In genomic region chr1:183533617-183534174, GRCh38 we compare ENCODE assay signal across 22 cellular contexts. TPM values are rescaled to one million over a fixed set of nuclear protein-coding genes. Genes with fewer than 3 reads are reported as not detected.
DNase-seq lines count a peak whose midpoint lies in the region; ATAC-seq, FAIRE-seq and TF ChIP-seq lines count a peak whose summit lies in the region.
"Had no signal": no experiment of that assay in that cellular context is flagged by ENCODE, and none has a peak within 500 bp of the region (broad histone marks: within the 10 kb centered on the region; RNA-seq: fewer than 3 reads in every experiment).

No MANE protein-coding gene starts in this region.

- no peak overlapping the region for H2BK120ac ChIP-seq in trophoblast cell (ENCODE audit: insufficient read depth, low read length, poor library complexity)

- H2BK5ac ChIP-seq in trophoblast cell (ENCODE audit: low read depth, low read length, poor library complexity): no peak overlapping the region

- DNase-seq in activated T-cell treated with anti-CD3 and anti-CD28 coated beads, Interleukin-2, amount 50 U/mL, for 72 hours: no peak
- no peak for DNase-seq in activated T-cell treated with anti-CD3 and anti-CD28 coated beads, Interleukin-2, amount 50 U/mL, for 4 hours
- DNase-seq in NCI-H526 treated with DMSO at 0.1 percent for 48 hours (lab: John Stamatoyannopoulos, UW) (peak; percentile 89), nephron progenitor cell (no peak), trophoblast cell (no peak), frontal cortex (ENCODE audit: low spot score in 2 of 2) (no peak)
- DNase-seq: 8988T, ACHN, COR-L47, GOT3, HFFc6, KG1, MG63, NCI-H2029, NCI-H446, NCI-H524 treated with DMSO at 0.1 percent for 48 hours, SHP77 had no signal

- H3K36me3 ChIP-seq in trophoblast cell (ENCODE audit: control insufficient read depth in 1 of 2, insufficient read depth in 2 of 2, low read length in 2 of 2): peaks cover 5 to 13% of the 10 kb centered on the region in 2 experiments

- peaks cover 0 to 13% of the 10 kb centered on the region in 2 donors for H3K36me3 Mint-ChIP-seq in activated T-cell treated with anti-CD3 and anti-CD28 coated beads, Interleukin-2, amount 50 U/mL, for 72 hours (ENCODE audit: insufficient read depth in 2 of 2)
- H3K36me3 Mint-ChIP-seq in activated T-cell treated with anti-CD3 and anti-CD28 coated beads, Interleukin-2, amount 50 U/mL, for 4 hours (ENCODE audit: insufficient read depth): peaks cover 37% of the 10 kb centered on the region
- H3K36me3 Mint-ChIP-seq in nephron progenitor cell (ENCODE audit: low read depth): peaks cover 45% of the 10 kb centered on the region

- no peaks in the 10 kb centered on the region for H3K27me3 ChIP-seq in trophoblast cell (ENCODE audit: insufficient read depth, low read length)
- H3K27me3 ChIP-seq: MG63 had no signal

- H3K9ac ChIP-seq in trophoblast cell (ENCODE audit: low read length): no peak overlapping the region

- H2AFZ ChIP-seq in trophoblast cell (ENCODE audit: insufficient read depth, low read length, poor library complexity): no peak overlapping the region

- TF ChIP-seq CTCF in nephron progenitor cell (IDR thresholded peaks at IDR 0.05): no peak

- no peak overlapping the region for H3K14ac ChIP-seq in trophoblast cell (ENCODE audit: low read length)

- no peak overlapping the region for H2AK5ac ChIP-seq in trophoblast cell (ENCODE audit: low read length)

- no peak overlapping the region for H3K23ac ChIP-seq in trophoblast cell (ENCODE audit: low read length)

- H3K9me3 Mint-ChIP-seq in activated T-cell treated with anti-CD3 and anti-CD28 coated beads, Interleukin-2, amount 50 U/mL, for 72 hours: no peaks in the 10 kb centered on the region
- no peaks in the 10 kb centered on the region for H3K9me3 Mint-ChIP-seq in activated T-cell treated with anti-CD3 and anti-CD28 coated beads, Interleukin-2, amount 50 U/mL, for 4 hours
- no peaks in the 10 kb centered on the region for H3K9me3 Mint-ChIP-seq in nephron progenitor cell
- H3K9me3 Mint-ChIP-seq: HFFc6 had no signal

- no peak for FAIRE-seq in frontal cortex (lab: Jason Lieb, UNC)
- FAIRE-seq: G401.6 had no signal

- no peaks in the 10 kb centered on the region for H3K9me3 ChIP-seq in trophoblast cell (ENCODE audit: insufficient read depth, low read depth, low read length)
- H3K9me3 ChIP-seq: HAP-1, MG63 had no signal

- no peak overlapping the region for H3K4me3 ChIP-seq in trophoblast cell (ENCODE audit: low read depth, low read length)
- H3K4me3 ChIP-seq: HAP-1, MG63 had no signal

- H2BK12ac ChIP-seq in trophoblast cell (ENCODE audit: low read length): no peak overlapping the region

- H3K27ac ChIP-seq in trophoblast cell (ENCODE audit: low read depth, low read length): no peak overlapping the region
- H3K27ac ChIP-seq: RWPE1 had no signal

- H4K8ac ChIP-seq in trophoblast cell (ENCODE audit: low read depth, low read length): no peak overlapping the region

- H3K4me3 Mint-ChIP-seq in activated T-cell treated with anti-CD3 and anti-CD28 coated beads, Interleukin-2, amount 50 U/mL, for 72 hours: no peak overlapping the region
- H3K4me3 Mint-ChIP-seq in activated T-cell treated with anti-CD3 and anti-CD28 coated beads, Interleukin-2, amount 50 U/mL, for 4 hours: no peak overlapping the region
- H3K4me3 Mint-ChIP-seq in nephron progenitor cell: no peak overlapping the region
- H3K4me3 Mint-ChIP-seq: HFFc6 had no signal

- H4K12ac ChIP-seq in trophoblast cell (ENCODE audit: low read depth, low read length): no peak overlapping the region

- no peaks in the 10 kb centered on the region for H3K79me2 ChIP-seq in trophoblast cell (ENCODE audit: control insufficient read depth, insufficient read depth, low read length, poor library complexity)

- no peak overlapping the region for H3K4me2 ChIP-seq in trophoblast cell (ENCODE audit: low read length)

- no peak overlapping the region for H3K18ac ChIP-seq in trophoblast cell (ENCODE audit: low read length)

- H3K79me1 ChIP-seq in trophoblast cell (ENCODE audit: low read length): no peaks in the 10 kb centered on the region

- WGBS in trophoblast cell (ENCODE audit: extremely low coverage, insufficient coverage, insufficient read length): no CpG with 5 or more reads among the region's 3 CpGs

- H4K91ac ChIP-seq in trophoblast cell (ENCODE audit: low read depth, low read length): no peak overlapping the region

- no peak overlapping the region for H3K4ac ChIP-seq in trophoblast cell (ENCODE audit: low read depth, low read length)

- H3K4me1 Mint-ChIP-seq in activated T-cell treated with anti-CD3 and anti-CD28 coated beads, Interleukin-2, amount 50 U/mL, for 72 hours (ENCODE audit: low read depth): no peaks in the 10 kb centered on the region
- peaks cover 1% of the 10 kb centered on the region for H3K4me1 Mint-ChIP-seq in activated T-cell treated with anti-CD3 and anti-CD28 coated beads, Interleukin-2, amount 50 U/mL, for 4 hours (ENCODE audit: low read depth)
- H3K4me1 Mint-ChIP-seq in nephron progenitor cell: no peaks in the 10 kb centered on the region

- H3K27me3 Mint-ChIP-seq in activated T-cell treated with anti-CD3 and anti-CD28 coated beads, Interleukin-2, amount 50 U/mL, for 72 hours (ENCODE audit: low read depth): no peaks in the 10 kb centered on the region
- no peaks in the 10 kb centered on the region for H3K27me3 Mint-ChIP-seq in activated T-cell treated with anti-CD3 and anti-CD28 coated beads, Interleukin-2, amount 50 U/mL, for 4 hours (ENCODE audit: low read depth)
- H3K27me3 Mint-ChIP-seq in nephron progenitor cell (ENCODE audit: low read depth, poor library complexity): no peaks in the 10 kb centered on the region

- H3K27ac Mint-ChIP-seq in activated T-cell treated with anti-CD3 and anti-CD28 coated beads, Interleukin-2, amount 50 U/mL, for 72 hours: peak overlapping the region; percentile 46
- peak overlapping the region; percentile 22 for H3K27ac Mint-ChIP-seq in nephron progenitor cell
- H3K27ac Mint-ChIP-seq: HFFc6 had no signal

- no peaks in the 10 kb centered on the region for H3K4me1 ChIP-seq in trophoblast cell (ENCODE audit: control insufficient read depth in 1 of 2, insufficient read depth in 2 of 2, low read length in 2 of 2)

- no peak for ATAC-seq in activated T-cell treated with anti-CD3 and anti-CD28 coated beads, Interleukin-2, amount 50 U/mL, for 72 hours (replicated peaks in 1 of 2)
- no peak for ATAC-seq in activated T-cell treated with anti-CD3 and anti-CD28 coated beads, Interleukin-2, amount 50 U/mL, for 4 hours
- ATAC-seq in HG02970 (IDR thresholded peaks at IDR 0.05; ENCODE audit: low FRiP score, unreplicated experiment) (no peak), GM18498 (IDR thresholded peaks at IDR 0.05; ENCODE audit: unreplicated experiment) (no peak)

RNA-seq across cellular contexts. Expression of gene NCF2, which starts 56.6 kb away (rescaled TPM):
- total RNA-seq in activated T-cell treated with anti-CD3 and anti-CD28 coated beads, Interleukin-2, amount 50 U/mL, for 72 hours: 10 to 100 TPM; 22.6 to 29.5 TPM
- 1 to 10 TPM in 1 of 3 donors, under 1 TPM in 2; 0.66 to 1.9 (median 0.89) TPM for total RNA-seq in activated T-cell treated with anti-CD3 and anti-CD28 coated beads, Interleukin-2, amount 50 U/mL, for 4 hours
- 3.5 and 3.8 TPM in 2 replicates for polyA plus RNA-seq in trophoblast cell (2013)
- total RNA-seq in frontal cortex: 4.9 TPM
